20 cellular contexts compared by ENCODE assay signal in the genomic region with DNA sequence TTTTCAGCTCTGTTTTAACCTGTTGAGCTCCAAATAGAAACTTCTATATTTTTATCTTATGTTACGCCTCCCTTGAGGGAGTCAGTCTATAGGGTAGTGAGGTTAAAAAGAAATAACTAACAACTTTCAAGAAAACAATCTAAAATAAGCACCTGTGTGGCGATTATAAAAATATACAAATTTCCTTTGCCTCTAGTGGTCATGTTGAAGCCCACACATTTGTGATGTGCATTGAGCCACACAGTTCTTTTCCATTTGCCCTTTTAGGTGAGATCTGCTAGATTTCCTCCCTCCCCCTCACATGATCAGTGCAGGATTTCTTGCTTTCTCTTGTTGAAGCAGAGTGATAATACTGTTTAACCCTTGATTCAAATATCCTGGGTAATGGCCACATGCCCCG.
"Had no signal": no experiment of that assay in that cellular context is flagged by ENCODE, and none has a peak within 500 bp of the region (broad histone marks: within the 10 kb centered on the region; RNA-seq: fewer than 3 reads in every experiment).

No MANE protein-coding gene starts in this region.

- DNase-seq: activated CD4-positive, alpha-beta T cell treated with anti-CD3 and anti-CD28 coated beads for 4 hours; activated naive CD4-positive, alpha-beta T cell treated with anti-CD3 and anti-CD28 coated beads, Interleukin-2, amount 50 U/mL, for 16 hours; activated T-cell treated with anti-CD3 and anti-CD28 coated beads for 4 hours; amniotic stem cell; body of pancreas; cortex of kidney; effector CD8-positive, alpha-beta T cell; kidney; left ventricle myocardium inferior; nephron progenitor cell; sigmoid colon; stimulated activated CD4-positive, alpha-beta T cell treated with anti-CD3 and anti-CD28 coated beads, Interleukin-2, amount 100 ng/mL, for 24 hours; stimulated activated naive CD8-positive, alpha-beta T cell treated with anti-CD3 and anti-CD28 coated beads, Interleukin-15, Interleukin-2, amounts not matched to agents 100 U/mL and 50 U/mL, for 24 hours; testis had no signal

- H3K27ac Mint-ChIP-seq: activated T-helper 2 cell treated with anti-CD3 and anti-CD28 coated beads, Interferon-gamma antibody, Interleukin-2, Interleukin-4, amounts not matched to agents 10 μg/mL and 5 μg/mL and 100 μg/mL, durations not matched to agents 14 hours and 24 hours and 36 hours; memory B cell had no signal

- H3K4me2 ChIP-seq: hepatocyte had no signal

- H3K27me3 Mint-ChIP-seq: central memory CD8-positive, alpha-beta T cell had no signal

- H3K27me3 ChIP-seq: body of pancreas, hepatocyte, sigmoid colon, testis had no signal

- H3K9me3 ChIP-seq: body of pancreas, gastroesophageal sphincter, left ventricle myocardium inferior, sigmoid colon, testis had no signal

- H3K36me3 ChIP-seq: gastroesophageal sphincter, left ventricle myocardium inferior, sigmoid colon had no signal

- H3K36me3 Mint-ChIP-seq: memory B cell had no signal

- ATAC-seq: body of pancreas; gastroesophageal sphincter; stimulated activated naive CD8-positive, alpha-beta T cell treated with anti-CD3 and anti-CD28 coated beads, Interleukin-15, Interleukin-2, amounts not matched to agents 100 U/mL and 50 U/mL, for 24 hours had no signal

- H3K4me3 Mint-ChIP-seq: central memory CD8-positive, alpha-beta T cell; memory B cell; nephron progenitor cell had no signal

- H3K9me3 Mint-ChIP-seq: activated T-helper 2 cell treated with anti-CD3 and anti-CD28 coated beads, Interferon-gamma antibody, Interleukin-2, Interleukin-4, amounts not matched to agents 10 μg/mL and 5 μg/mL and 100 μg/mL, durations not matched to agents 14 hours and 24 hours and 36 hours; central memory CD8-positive, alpha-beta T cell; memory B cell had no signal

- H3K4me1 Mint-ChIP-seq: central memory CD8-positive, alpha-beta T cell; memory B cell had no signal

- H3K4me3 ChIP-seq: body of pancreas, gastroesophageal sphincter, hepatocyte, left ventricle myocardium inferior, sigmoid colon, testis had no signal

- H3K79me2 ChIP-seq: hepatocyte had no signal

- H3K4me1 ChIP-seq: gastroesophageal sphincter, sigmoid colon, testis had no signal

- H3K27ac ChIP-seq: body of pancreas, epithelial cell of prostate, gastroesophageal sphincter, hepatocyte, left ventricle myocardium inferior, sigmoid colon, testis had no signal

- H2AFZ ChIP-seq: hepatocyte had no signal
